ENCODE assay signal across 7 cellular contexts in genomic region chr11:93535578-93535977, GRCh38. TPM values are rescaled to one million over a fixed set of nuclear protein-coding genes. Genes with fewer than 3 reads are reported as not detected.
ATAC-seq and TF ChIP-seq lines count a peak whose summit lies in the region.
"Not testable (repeated sequence)": the region's sequence is repeated elsewhere in the genome, so short reads cannot be mapped to it uniquely, and the experiment has no call there.

No MANE protein-coding gene starts in this region.

- not testable (repeated sequence) for H3K9me3 Mint-ChIP-seq in activated T-helper 17 cell treated with anti-CD3 and anti-CD28 coated beads, Interleukin-2, amount 50 U/mL, for 72 hours

- peak; percentile 34 for ATAC-seq in GM18519 (IDR thresholded peaks at IDR 0.05; ENCODE audit: low FRiP score, unreplicated experiment)
- peak; percentile 51 for ATAC-seq in GM19452 (IDR thresholded peaks at IDR 0.05; ENCODE audit: unreplicated experiment)
- peak; percentile 59 for ATAC-seq in GM21619 (IDR thresholded peaks at IDR 0.05; ENCODE audit: unreplicated experiment)
- ATAC-seq in HG02852 (IDR thresholded peaks at IDR 0.05; ENCODE audit: unreplicated experiment) = peak; percentile 58
- ATAC-seq in HG03280 (IDR thresholded peaks at IDR 0.05; ENCODE audit: unreplicated experiment) = peak; percentile 48
- not testable (repeated sequence) for ATAC-seq in activated T-helper 17 cell treated with anti-CD3 and anti-CD28 coated beads, Interleukin-2, amount 50 U/mL, for 72 hours (replicated peaks)

- peaks cover 44% of the 10 kb centered on the region for H3K4me1 ChIP-seq in Loucy (ENCODE audit: insufficient read depth, low read length, poor library complexity, severe bottlenecking)

- H3K79me2 ChIP-seq in Loucy (ENCODE audit: insufficient read depth, low read length) = peaks cover 61% of the 10 kb centered on the region

- H3K27me3 Mint-ChIP-seq in activated T-helper 17 cell treated with anti-CD3 and anti-CD28 coated beads, Interleukin-2, amount 50 U/mL, for 72 hours = not testable (repeated sequence)

- peak overlapping the region; percentile 44 for H3K4me3 ChIP-seq in Loucy (ENCODE audit: low read length, poor library complexity, severe bottlenecking)

- H3F3A ChIP-seq in Loucy (ENCODE audit: low read depth) = not testable (repeated sequence)

- H4K20me1 ChIP-seq in Loucy (ENCODE audit: insufficient read depth, low read length, poor library complexity, severe bottlenecking) = not testable (repeated sequence)

- not testable (repeated sequence) for H3K9me3 ChIP-seq in Loucy (ENCODE audit: insufficient read depth, low read depth, low read length)

- TF ChIP-seq CTCF in Loucy (conservative IDR thresholded peaks at IDR 0.05; ENCODE audit: low read length) = not testable (repeated sequence)

- H3K4me3 Mint-ChIP-seq in activated T-helper 17 cell treated with anti-CD3 and anti-CD28 coated beads, Interleukin-2, amount 50 U/mL, for 72 hours = peak overlapping the region; percentile 56

- not testable (repeated sequence) for H3K36me3 ChIP-seq in Loucy (ENCODE audit: insufficient read depth, low read length)

- H3K27me3 ChIP-seq in Loucy (ENCODE audit: insufficient read depth, low read length, poor library complexity, severe bottlenecking) = not testable (repeated sequence)

- H2AFZ ChIP-seq in Loucy (ENCODE audit: low read length) = not testable (repeated sequence)

- peak overlapping the region; percentile 60 for H3K4me2 ChIP-seq in Loucy (ENCODE audit: low read depth, low read length, poor library complexity, severe bottlenecking)

- H3K9me2 ChIP-seq in Loucy (replicated peaks; ENCODE audit: low read depth, low read length) = not testable (repeated sequence)

- peaks cover 45% of the 10 kb centered on the region for H3K4me1 Mint-ChIP-seq in activated T-helper 17 cell treated with anti-CD3 and anti-CD28 coated beads, Interleukin-2, amount 50 U/mL, for 72 hours

- H3K9ac ChIP-seq in Loucy (ENCODE audit: low read depth, low read length, poor library complexity, severe bottlenecking) = peak overlapping the region; percentile 2

- H3K27ac Mint-ChIP-seq in activated T-helper 17 cell treated with anti-CD3 and anti-CD28 coated beads, Interleukin-2, amount 50 U/mL, for 72 hours = not testable (repeated sequence)

- H3K36me3 Mint-ChIP-seq in activated T-helper 17 cell treated with anti-CD3 and anti-CD28 coated beads, Interleukin-2, amount 50 U/mL, for 72 hours (ENCODE audit: low read depth) = not testable (repeated sequence)

RNA-seq across cellular contexts. Expression of gene SMCO4, which starts 7.6 kb away (rescaled TPM):
- total RNA-seq in activated T-helper 17 cell treated with anti-CD3 and anti-CD28 coated beads, Interleukin-2, amount 50 U/mL, for 72 hours = 10 to 100 TPM; 49.3 to 82.4 TPM
